23 cellular contexts compared by ENCODE assay signal in genomic region chr6:150964765-150965164, GRCh38.
"Had no signal": no experiment of that assay in that cellular context is flagged by ENCODE, and none has a peak within 500 bp of the region (broad histone marks: within the 10 kb centered on the region; RNA-seq: fewer than 3 reads in every experiment).

No MANE protein-coding gene starts in this region.

- H3K4me3 ChIP-seq: esophagus squamous epithelium, gastroesophageal sphincter, neural progenitor cell, thyroid gland, upper lobe of right lung had no signal

- H3K9me3 ChIP-seq: esophagus squamous epithelium, gastroesophageal sphincter, thyroid gland, upper lobe of right lung had no signal

- DNase-seq: activated CD4-positive, alpha-beta T cell treated with anti-CD3 and anti-CD28 coated beads for 36 hours; activated CD4-positive, alpha-beta T cell treated with anti-CD3 and anti-CD28 coated beads, Interleukin-2, amount 50 U/mL, for 4 hours; activated CD8-positive, alpha-beta memory T cell treated with anti-CD3 and anti-CD28 coated beads for 24 hours; activated CD8-positive, alpha-beta memory T cell treated with anti-CD3 and anti-CD28 coated beads, Interleukin-2, amount 50 U/mL, for 4 hours; activated naive CD4-positive, alpha-beta T cell treated with anti-CD3 and anti-CD28 coated beads for 36 hours; activated naive CD8-positive, alpha-beta T cell treated with anti-CD3 and anti-CD28 coated beads, Interleukin-2, amount 10 ng/mL, durations not matched to agents 7 days and 5 days; activated T-cell treated with anti-CD3 and anti-CD28 coated beads, Interleukin-2, amount 50 U/mL, for 4 hours; amniotic stem cell; cerebellar nuclear complex; effector memory CD8-positive, alpha-beta T cell; esophagus squamous epithelium; head of caudate nucleus; hypothalamus; left ventricle myocardium superior; mammary epithelial cell; naive thymus-derived CD8-positive, alpha-beta T cell; retina; substantia nigra; T-helper 9 cell; thyroid gland; upper lobe of right lung had no signal

- H3K36me3 ChIP-seq: esophagus squamous epithelium, neural progenitor cell, thyroid gland had no signal

- H3K27me3 ChIP-seq: esophagus squamous epithelium, gastroesophageal sphincter, neural progenitor cell, thyroid gland, upper lobe of right lung had no signal

- H3K4me1 ChIP-seq: gastroesophageal sphincter, neural progenitor cell, thyroid gland had no signal

- H3K27ac ChIP-seq: esophagus squamous epithelium, gastroesophageal sphincter, neural progenitor cell, thyroid gland, upper lobe of right lung had no signal
